ENCODE assay signal across 8 cellular contexts in genomic region chr2:171566753-171567152, GRCh38.
"Had no signal": no experiment of that assay in that cellular context is flagged by ENCODE, and none has a peak within 500 bp of the region (broad histone marks: within the 10 kb centered on the region; RNA-seq: fewer than 3 reads in every experiment).

No MANE protein-coding gene starts in this region.

- FAIRE-seq: HepG2, HTR-8/SVneo had no signal

- H3K9me3 Mint-ChIP-seq: IgD-negative memory B cell had no signal

- ATAC-seq: HepG2 had no signal

- DNase-seq: IMR-90, KBM-7, KG1 had no signal

- H3K36me3 Mint-ChIP-seq: IgD-negative memory B cell had no signal

- H3K4me2 ChIP-seq: KMS-11 had no signal

- H3K9ac ChIP-seq: KMS-11 had no signal

- H3K27ac ChIP-seq: HL-60, KMS-11 had no signal

- H3K4me3 Mint-ChIP-seq: IgD-negative memory B cell had no signal

- H3K4me1 Mint-ChIP-seq: IgD-negative memory B cell had no signal
